8 cellular contexts compared by ENCODE assay signal in genomic region chr10:89217057-89217990, GRCh38. TPM values are rescaled to one million over a fixed set of nuclear protein-coding genes. Genes with fewer than 3 reads are reported as not detected.
DNase-seq lines count a peak whose midpoint lies in the region; ATAC-seq and TF ChIP-seq lines count a peak whose summit lies in the region.

No MANE protein-coding gene starts in this region.

- no peak overlapping the region for H3K9ac ChIP-seq in HUES48 (ENCODE audit: low read depth, low read length)

- intact Hi-C loops in CD8-positive, alpha-beta T cell (cut with DNase I, micrococcal nuclease), result loop anchor here (1.0 to 10.0 kb wide), 8 partner anchors 35 to 655 kb away; partner anchors contain the start of gene LIPA (in 1 of the 2)
- intact Hi-C loops in psoas muscle (cut with DNase I), result loop anchor here (5.0 to 10.0 kb wide), 2 partner anchors 283 to 345 kb away; no protein-coding TSS in a partner anchor

- H3K4me3 Mint-ChIP-seq in CD8-positive, alpha-beta T cell, result no peak overlapping the region

- no peak overlapping the region for H3K4me3 ChIP-seq in CD8-positive, alpha-beta T cell (ENCODE audit: low read depth, low read length)
- H3K4me3 ChIP-seq in HUES48 (ENCODE audit: low read depth, low read length) (no peak overlapping the region), psoas muscle (peak overlapping the region; percentile 4)

- CTCF ChIA-PET in CD8-positive, alpha-beta T cell (lab: Charles Lee), result interaction anchor here (0.6 to 5.6 kb wide), 49 partner anchors 10 to 652 kb away, joined by 3 to 61 read pairs (median 4); partner anchors contain the start of genes CH25H, FAS, IFIT5 and LIPA

- peak; percentile 63 for ATAC-seq in CD8-positive, alpha-beta T cell
- ATAC-seq in psoas muscle, result peak in 3 of 4 donors; percentile 57 to 80 (median 64)
- no peak for ATAC-seq in HG03139 (IDR thresholded peaks at IDR 0.05; ENCODE audit: unreplicated experiment)
- no peak for ATAC-seq in GM18858 (IDR thresholded peaks at IDR 0.05; ENCODE audit: unreplicated experiment)

- peaks cover 42% of the 10 kb centered on the region for H3K36me3 Mint-ChIP-seq in CD8-positive, alpha-beta T cell

- H3K4me1 ChIP-seq in CD8-positive, alpha-beta T cell (ENCODE audit: insufficient read depth, low read length), result peaks cover 6% of the 10 kb centered on the region
- peaks cover 16% of the 10 kb centered on the region; the same call in 1 of the 2 replicates for H3K4me1 ChIP-seq in HUES48 (ENCODE audit: control insufficient read depth, insufficient read depth, low read length)
- peaks cover 6% of the 10 kb centered on the region for H3K4me1 ChIP-seq in psoas muscle

- H3K36me3 ChIP-seq in CD8-positive, alpha-beta T cell (ENCODE audit: insufficient read depth, low read length), result peaks cover 7% of the 10 kb centered on the region
- 0 out of 2 replicates have a peak, but pooled peaks cover 8% of the 10 kb centered on the region for H3K36me3 ChIP-seq in HUES48 (ENCODE audit: control insufficient read depth, insufficient read depth, low read length)
- peaks cover 0 to 20% of the 10 kb centered on the region in 2 donors for H3K36me3 ChIP-seq in psoas muscle (ENCODE audit: insufficient read depth in 1 of 2, low read depth in 1 of 2)

- H3K27me3 ChIP-seq in CD8-positive, alpha-beta T cell (ENCODE audit: insufficient read depth, low read length), result no peaks in the 10 kb centered on the region
- H3K27me3 ChIP-seq in HUES48 (ENCODE audit: control insufficient read depth, insufficient read depth, low read length), result no peaks in the 10 kb centered on the region
- no peaks in the 10 kb centered on the region for H3K27me3 ChIP-seq in psoas muscle (ENCODE audit: insufficient read depth in 3 of 3, low read length in 2 of 3)

- peak; percentile 30 to 74 (median 52) for DNase-seq in CD8-positive, alpha-beta T cell
- DNase-seq in SHP77 treated with DMSO at 0.1 percent for 48 hours (lab: John Stamatoyannopoulos, UW) (peak; percentile 1), germinal center (ENCODE audit: low spot score) (peak; percentile 34), psoas muscle (peak; percentile 32 to 57)
- DNase-seq in activated gamma-delta T cell treated with anti-CD3 and anti-CD28 coated beads, Interleukin-2, amount 50 U/mL, for 16 hours (ENCODE audit: low read depth), result peak; percentile 55

- H3K9me3 ChIP-seq in CD8-positive, alpha-beta T cell (ENCODE audit: low read length), result no peaks in the 10 kb centered on the region
- H3K9me3 ChIP-seq in HUES48 (ENCODE audit: control insufficient read depth, insufficient read depth, low read length) (no peaks in the 10 kb centered on the region), psoas muscle (no peaks in the 10 kb centered on the region)

- H3K27me3 Mint-ChIP-seq in CD8-positive, alpha-beta T cell (ENCODE audit: low read depth), result no peaks in the 10 kb centered on the region

- H3K9me3 Mint-ChIP-seq in CD8-positive, alpha-beta T cell, result no peaks in the 10 kb centered on the region

- H3K4me1 Mint-ChIP-seq in CD8-positive, alpha-beta T cell (ENCODE audit: low read depth), result peaks cover 8% of the 10 kb centered on the region

- H3K27ac Mint-ChIP-seq in CD8-positive, alpha-beta T cell, result peak overlapping the region; percentile 41

- WGBS in psoas muscle, 3 donors, result 4 to 10% (median 4%) methylated on average over 6 of the region's 6 CpGs

- POLR2A ChIA-PET in CD8-positive, alpha-beta T cell (lab: Charles Lee), result interaction anchor here (1.0 kb wide), 1 partner anchor 186 kb away, joined by 4 read pairs; no protein-coding TSS in a partner anchor

- TF ChIP-seq CTCF in CD8-positive, alpha-beta T cell (IDR thresholded peaks at IDR 0.05), result peak; percentile 81
- peak; percentile 92 for TF ChIP-seq CTCF in psoas muscle (IDR thresholded peaks at IDR 0.05)

- no peak overlapping the region for H3K27ac ChIP-seq in CD8-positive, alpha-beta T cell (ENCODE audit: low read depth, low read length)
- H3K27ac ChIP-seq in HUES48 (ENCODE audit: low read depth, low read length) (peak overlapping the region; percentile 40), psoas muscle (no peak overlapping the region)

RNA-seq across cellular contexts. Expression of gene CH25H, which starts 10.2 kb away (rescaled TPM):
- under 1 TPM; 0.44 to 0.54 TPM for total RNA-seq in CD8-positive, alpha-beta T cell
- total RNA-seq in psoas muscle, result 1 to 10 TPM in 1 of 4 donors, under 1 TPM in 1, not detected in 2; 0.13 to 1.1 TPM
- under 1 TPM; 0.05 to 0.35 (median 0.25) TPM for polyA plus RNA-seq in psoas muscle

RNA-seq across cellular contexts. Expression of gene LIPA, which starts 34.3 kb away (rescaled TPM):
- 10 to 100 TPM in 1 of 2 experiments, 1 to 10 TPM in 1; 9.7 to 12.1 TPM for total RNA-seq in CD8-positive, alpha-beta T cell
- 10 to 100 TPM in 3 of 4 donors, 1 to 10 TPM in 1; 7.7 to 14.2 (median 12.3) TPM for total RNA-seq in psoas muscle
- polyA plus RNA-seq in psoas muscle, result 10 to 100 TPM in 1 of 3 donors, 1 to 10 TPM in 2; 7.6 to 10.3 (median 8.2) TPM

Comparison
In these comparisons a context has a peak if more than half of its experiments do, and no peak if none do; other contexts are left out.
1. ATAC-seq: peak in CD8-positive, alpha-beta T cell (single experiment) and psoas muscle (3 of 4); none in HG03139 (single experiment) and GM18858 (single experiment).
2. DNase-seq: peak in every context shown above with its lines; median percentile 55 in activated gamma-delta T cell treated with anti-CD3 and anti-CD28 coated beads, Interleukin-2, amount 50 U/mL, for 16 hours; 52 in CD8-positive, alpha-beta T cell; 44 in psoas muscle; 34 in germinal center; 1 in SHP77 treated with DMSO at 0.1 percent for 48 hours.